In genomic region chr17:57440522-57441269, GRCh38 we compare ENCODE assay signal across 1 cellular context.
TF ChIP-seq lines count a peak whose summit lies in the region.

No MANE protein-coding gene starts in this region.

TF ChIP-seq in HepG2, 621 proteins besides CTCF, POLR2A, EP300 and RAD21 (continued from another document and continues in another):
- TF ChIP-seq, protein P1, sequence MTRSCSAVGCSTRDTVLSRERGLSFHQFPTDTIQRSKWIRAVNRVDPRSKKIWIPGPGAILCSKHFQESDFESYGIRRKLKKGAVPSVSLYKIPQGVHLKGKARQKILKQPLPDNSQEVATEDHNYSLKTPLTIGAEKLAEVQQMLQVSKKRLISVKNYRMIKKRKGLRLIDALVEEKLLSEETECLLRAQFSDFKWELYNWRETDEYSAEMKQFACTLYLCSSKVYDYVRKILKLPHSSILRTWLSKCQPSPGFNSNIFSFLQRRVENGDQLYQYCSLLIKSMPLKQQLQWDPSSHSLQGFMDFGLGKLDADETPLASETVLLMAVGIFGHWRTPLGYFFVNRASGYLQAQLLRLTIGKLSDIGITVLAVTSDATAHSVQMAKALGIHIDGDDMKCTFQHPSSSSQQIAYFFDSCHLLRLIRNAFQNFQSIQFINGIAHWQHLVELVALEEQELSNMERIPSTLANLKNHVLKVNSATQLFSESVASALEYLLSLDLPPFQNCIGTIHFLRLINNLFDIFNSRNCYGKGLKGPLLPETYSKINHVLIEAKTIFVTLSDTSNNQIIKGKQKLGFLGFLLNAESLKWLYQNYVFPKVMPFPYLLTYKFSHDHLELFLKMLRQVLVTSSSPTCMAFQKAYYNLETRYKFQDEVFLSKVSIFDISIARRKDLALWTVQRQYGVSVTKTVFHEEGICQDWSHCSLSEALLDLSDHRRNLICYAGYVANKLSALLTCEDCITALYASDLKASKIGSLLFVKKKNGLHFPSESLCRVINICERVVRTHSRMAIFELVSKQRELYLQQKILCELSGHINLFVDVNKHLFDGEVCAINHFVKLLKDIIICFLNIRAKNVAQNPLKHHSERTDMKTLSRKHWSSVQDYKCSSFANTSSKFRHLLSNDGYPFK (CRISPR knock-in tag; IDR thresholded peaks at IDR 0.05; ENCODE audit: borderline replicate concordance), result 0 out of 2 replicates have a peak, but pooled peaks have one; percentile 18
- TF ChIP-seq GLI4 (CRISPR knock-in tag; IDR thresholded peaks at IDR 0.05; ENCODE audit: borderline replicate concordance) (no peak), HMGXB3 (CRISPR knock-in tag; IDR thresholded peaks at IDR 0.05; ENCODE audit: borderline replicate concordance) (no peak), ZBTB25 (CRISPR knock-in tag; IDR thresholded peaks at IDR 0.05) (no peak), HOXA7 (CRISPR knock-in tag; IDR thresholded peaks at IDR 0.05) (no peak), FOXM1 (CRISPR knock-in tag; IDR thresholded peaks at IDR 0.05) (no peak), ZNF766 (CRISPR knock-in tag; IDR thresholded peaks at IDR 0.05; ENCODE audit: borderline replicate concordance) (no peak), ZBTB1 (CRISPR knock-in tag; IDR thresholded peaks at IDR 0.05; ENCODE audit: borderline replicate concordance) (no peak), ZMYM3 (CRISPR knock-in tag; IDR thresholded peaks at IDR 0.05) (0 out of 2 replicates have a peak, but pooled peaks have one; percentile 5), KLF9 (CRISPR knock-in tag; IDR thresholded peaks at IDR 0.05; ENCODE audit: low read depth) (no peak), ZNF672 (CRISPR knock-in tag; IDR thresholded peaks at IDR 0.05) (no peak), SP4 (CRISPR knock-in tag; IDR thresholded peaks at IDR 0.05) (no peak), SP5 (CRISPR knock-in tag; IDR thresholded peaks at IDR 0.05; ENCODE audit: borderline replicate concordance, low read depth) (no peak), SOX5 (CRISPR knock-in tag; IDR thresholded peaks at IDR 0.05; ENCODE audit: borderline replicate concordance) (no peak), ZNF710 (CRISPR knock-in tag; IDR thresholded peaks at IDR 0.05; ENCODE audit: borderline replicate concordance) (peak; percentile 62; the same call in 1 of the 2 replicates), RFX1 (IDR thresholded peaks at IDR 0.05) (no peak), ZBTB44 (CRISPR knock-in tag; IDR thresholded peaks at IDR 0.05) (no peak), ZNF142 (CRISPR knock-in tag; IDR thresholded peaks at IDR 0.05) (no peak), ZNF878 (CRISPR knock-in tag; IDR thresholded peaks at IDR 0.05) (no peak), ZNF414 (CRISPR knock-in tag; IDR thresholded peaks at IDR 0.05) (no peak), GATAD1 (CRISPR knock-in tag; IDR thresholded peaks at IDR 0.05) (0 out of 2 replicates have a peak, but pooled peaks have one; percentile 24), ELK4 (CRISPR knock-in tag; IDR thresholded peaks at IDR 0.05; ENCODE audit: borderline replicate concordance) (no peak), DZIP1 (CRISPR knock-in tag; IDR thresholded peaks at IDR 0.05) (no peak), MLLT10 (CRISPR knock-in tag; IDR thresholded peaks at IDR 0.05) (no peak), MIER3 (CRISPR knock-in tag; IDR thresholded peaks at IDR 0.05; ENCODE audit: borderline replicate concordance) (0 out of 2 replicates have a peak, but pooled peaks have one; percentile 22), KDM5B (CRISPR knock-in tag; IDR thresholded peaks at IDR 0.05; ENCODE audit: borderline replicate concordance) (peak; percentile 50; the same call in 1 of the 2 replicates), TARDBP (CRISPR knock-in tag; IDR thresholded peaks at IDR 0.05) (no peak)
- TF ChIP-seq, protein P2, sequence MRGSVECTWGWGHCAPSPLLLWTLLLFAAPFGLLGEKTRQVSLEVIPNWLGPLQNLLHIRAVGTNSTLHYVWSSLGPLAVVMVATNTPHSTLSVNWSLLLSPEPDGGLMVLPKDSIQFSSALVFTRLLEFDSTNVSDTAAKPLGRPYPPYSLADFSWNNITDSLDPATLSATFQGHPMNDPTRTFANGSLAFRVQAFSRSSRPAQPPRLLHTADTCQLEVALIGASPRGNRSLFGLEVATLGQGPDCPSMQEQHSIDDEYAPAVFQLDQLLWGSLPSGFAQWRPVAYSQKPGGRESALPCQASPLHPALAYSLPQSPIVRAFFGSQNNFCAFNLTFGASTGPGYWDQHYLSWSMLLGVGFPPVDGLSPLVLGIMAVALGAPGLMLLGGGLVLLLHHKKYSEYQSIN (CRISPR knock-in tag; IDR thresholded peaks at IDR 0.05; ENCODE audit: borderline replicate concordance), result no peak
